ENCODE assay signal across 8 cellular contexts in genomic region chrX:154399527-154400368, GRCh38. TPM values are rescaled to one million over a fixed set of nuclear protein-coding genes. Genes with fewer than 3 reads are reported as not detected.
A peak's percentile ranks its signal among the peaks of the same experiment; 100 is the strongest.
DNase-seq lines count a peak whose midpoint lies in the region; ATAC-seq and TF ChIP-seq lines count a peak whose summit lies in the region.

No MANE protein-coding gene starts in this region.

- H3K4me1 Mint-ChIP-seq in mesothelial cell of epicardium = peaks cover 11% of the 10 kb centered on the region

- DNase-seq in AG04449 (ENCODE audit: low read depth, low spot score) (no peak), body of pancreas (no peak), mesothelial cell of epicardium (ENCODE audit: low spot score in 2 of 2, unreplicated experiment in 2 of 2) (no peak), posterior cingulate gyrus (no peak), sciatic nerve (ENCODE audit: low spot score) (no peak), HCEC 1CT (no peak)

- TF ChIP-seq CTCF in AG04449 (IDR thresholded peaks at IDR 0.05; ENCODE audit: insufficient read depth, low read length, missing control alignments) = no peak
- TF ChIP-seq CTCF in KMS-11 (conservative IDR thresholded peaks at IDR 0.05; ENCODE audit: low read depth, low read length) = no peak
- no peak for TF ChIP-seq CTCF in body of pancreas (IDR thresholded peaks at IDR 0.05)
- TF ChIP-seq CTCF in mesothelial cell of epicardium (IDR thresholded peaks at IDR 0.05; ENCODE audit: unreplicated experiment) = no peak

- H3K27me3 Mint-ChIP-seq in mesothelial cell of epicardium (ENCODE audit: low read depth) = no peaks in the 10 kb centered on the region

- CTCF ChIA-PET in AG04449 (lab: Yijun Ruan, JAX) = interaction anchor here (0.5 to 2.8 kb wide), 6 partner anchors 9 to 472 kb away, joined by 3 to 12 read pairs (median 6); partner anchors contain the start of gene DNASE1L1

- peaks cover 19% of the 10 kb centered on the region for H3K36me3 Mint-ChIP-seq in mesothelial cell of epicardium

- H3K9me3 Mint-ChIP-seq in mesothelial cell of epicardium = no peaks in the 10 kb centered on the region

- H2AFZ ChIP-seq in KMS-11 (ENCODE audit: low read depth) = no peak overlapping the region

- intact Hi-C loops in body of pancreas (cut with DNase I) (no loop called here), posterior cingulate gyrus (cut with DNase I) (loop anchor here (5.0 kb wide), 1 partner anchor 133 kb away; no protein-coding TSS in a partner anchor), sciatic nerve (cut with DNase I) (no loop called here)

- H3K36me3 ChIP-seq in KMS-11 (ENCODE audit: insufficient read depth) = 0 out of 2 replicates have a peak, but pooled peaks cover 7% of the 10 kb centered on the region
- no peaks in the 10 kb centered on the region for H3K36me3 ChIP-seq in body of pancreas (replicated peaks in 1 of 2; ENCODE audit: insufficient read depth in 1 of 2, low read depth in 2 of 2)

- ATAC-seq in body of pancreas = no peak
- ATAC-seq in HG02981 (IDR thresholded peaks at IDR 0.05; ENCODE audit: unreplicated experiment) = no peak
- ATAC-seq in sciatic nerve = no peak

- H3K79me2 ChIP-seq in KMS-11 (ENCODE audit: insufficient read depth, low read depth) = peaks cover 21% of the 10 kb centered on the region

- WGBS in body of pancreas, 2 donors = 10 to 22% methylated on average over 4 to 9 of the region's 14 CpGs

- H3K4me3 ChIP-seq in AG04449 (ENCODE audit: low read depth, low read length) = peak overlapping the region; percentile 79
- no peak overlapping the region for H3K4me3 ChIP-seq in KMS-11 (IDR thresholded peaks at IDR 0.05; ENCODE audit: insufficient read depth, low read depth, low read length)
- peak overlapping the region in 1 of 2 donors; percentile 45 for H3K4me3 ChIP-seq in body of pancreas

- no peaks in the 10 kb centered on the region for H4K20me1 ChIP-seq in KMS-11 (ENCODE audit: insufficient read depth)

- H3K27me3 ChIP-seq in KMS-11 (ENCODE audit: insufficient read depth, low read depth) (no peaks in the 10 kb centered on the region), body of pancreas (no peaks in the 10 kb centered on the region)

- peak overlapping the region; percentile 74 for H3K4me2 ChIP-seq in KMS-11

- H3K27ac ChIP-seq in KMS-11 (peak overlapping the region; percentile 99), body of pancreas (peak overlapping the region; percentile 32 to 99 (median 98))

- H3K9ac ChIP-seq in KMS-11 = peak overlapping the region; percentile 100

- H3K4me3 Mint-ChIP-seq in mesothelial cell of epicardium = peak overlapping the region; percentile 96

- H3K4me1 ChIP-seq in KMS-11 (ENCODE audit: low read depth, poor library complexity, severe bottlenecking) (peaks cover 4% of the 10 kb centered on the region), body of pancreas (peaks cover 20% of the 10 kb centered on the region)

- POLR2A ChIA-PET in AG04449 (lab: Yijun Ruan, JAX) = interaction anchor here (0.6 to 3.7 kb wide), 5 partner anchors 10 to 132 kb away, joined by 3 to 15 read pairs (median 5); partner anchors contain the start of genes DNASE1L1, FAM3A and TAFAZZIN

- H3K27ac Mint-ChIP-seq in mesothelial cell of epicardium = peak overlapping the region; percentile 99

- peak in 1 of 3 donors; percentile 20 for TF ChIP-seq POLR2A in body of pancreas (IDR thresholded peaks at IDR 0.05)

- H3K9me3 ChIP-seq in body of pancreas = no peaks in the 10 kb centered on the region

RNA-seq across cellular contexts. Expression of gene RPL10, which starts 1.6 kb away (rescaled TPM):
- total RNA-seq in body of pancreas (1,000 to 10,000 TPM; 1,426 to 2,757 TPM), mesothelial cell of epicardium (2,969 to 3,108 TPM (median 3,066 TPM) in 3 replicates), sciatic nerve (2,095 TPM)

RNA-seq across cellular contexts. Expression of gene DNASE1L1, which starts 9.3 kb away (rescaled TPM):
- total RNA-seq in body of pancreas (10 to 100 TPM in 1 of 2 donors, 1 to 10 TPM in 1; 9.6 to 16.1 TPM), mesothelial cell of epicardium (18.5 to 19.4 TPM (median 18.6 TPM) in 3 replicates), sciatic nerve (18.4 TPM)

RNA-seq across cellular contexts. Expression of gene TAFAZZIN, which starts 11.6 kb away (rescaled TPM):
- 10 to 100 TPM; 42.0 to 97.6 TPM for total RNA-seq in body of pancreas
- 36.7 to 40.8 TPM (median 40.3 TPM) in 3 replicates for total RNA-seq in mesothelial cell of epicardium
- 56.7 TPM for total RNA-seq in sciatic nerve

RNA-seq across cellular contexts. Expression of gene EMD, which starts 20.7 kb away (rescaled TPM):
- total RNA-seq in body of pancreas = 10 to 100 TPM; 23.6 to 28.3 TPM
- total RNA-seq in mesothelial cell of epicardium = 71.4 to 76.3 TPM (median 71.9 TPM) in 3 replicates
- 61.5 TPM for total RNA-seq in sciatic nerve

RNA-seq across cellular contexts. Expression of gene FLNA, which starts 25.3 kb away (rescaled TPM):
- total RNA-seq in body of pancreas = 100 to 1,000 TPM; 230 to 308 TPM
- 1,336 to 1,412 TPM (median 1,356 TPM) in 3 replicates for total RNA-seq in mesothelial cell of epicardium
- total RNA-seq in sciatic nerve = 1,228 TPM
